21 cellular contexts compared by ENCODE assay signal in the genomic region with DNA sequence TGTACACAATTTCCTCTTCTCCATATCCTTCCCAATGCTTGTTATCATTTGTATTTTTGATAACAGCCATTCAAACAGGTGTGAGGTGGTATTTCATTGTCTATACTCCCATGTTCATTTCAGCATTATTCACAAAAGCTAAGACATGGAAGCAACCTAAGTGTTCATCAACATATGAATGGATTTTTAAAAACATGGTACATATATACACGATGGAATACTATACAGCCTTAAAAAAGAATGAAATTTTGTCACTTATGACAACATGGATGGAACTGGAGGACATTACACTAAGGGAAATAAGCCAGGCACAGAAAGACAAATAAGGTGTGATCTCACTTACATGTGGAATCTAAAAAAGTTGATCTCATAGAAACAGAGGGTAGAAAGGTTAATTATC.
"Had no signal": no experiment of that assay in that cellular context is flagged by ENCODE, and none has a peak within 500 bp of the region (broad histone marks: within the 10 kb centered on the region; RNA-seq: fewer than 3 reads in every experiment).

No MANE protein-coding gene starts in this region.

- H3K27me3 Mint-ChIP-seq: naive B cell; stimulated activated naive CD8-positive, alpha-beta T cell treated with anti-CD3 and anti-CD28 coated beads, Interleukin-15, Interleukin-2, amounts not matched to agents 100 ng/mL and 50 ng/mL, for 24 hours had no signal

- ATAC-seq: left colon; left ventricle myocardium superior; stimulated activated effector memory CD8-positive, alpha-beta T cell treated with anti-CD3 and anti-CD28 coated beads, Interleukin-12 subunit alpha, Interleukin-12 subunit beta, amount 100 ng/mL, for 72 hours; upper lobe of right lung had no signal

- H3K36me3 Mint-ChIP-seq: naive B cell; stimulated activated effector memory CD8-positive, alpha-beta T cell treated with anti-CD3 and anti-CD28 coated beads, Interleukin-12 subunit alpha, Interleukin-12 subunit beta, amount 100 ng/mL, for 72 hours had no signal

- H3K4me3 ChIP-seq: colonic mucosa, hepatocyte, lung, sigmoid colon, testis, tibial nerve, upper lobe of right lung had no signal

- H3K27me3 ChIP-seq: colonic mucosa, foreskin keratinocyte, hepatocyte, sigmoid colon, testis, tibial nerve, upper lobe of right lung had no signal

- H3K27ac ChIP-seq: colonic mucosa, foreskin keratinocyte, hepatocyte, sigmoid colon, testis, tibial nerve, upper lobe of right lung had no signal

- H3K4me2 ChIP-seq: hepatocyte had no signal

- H3K4me3 Mint-ChIP-seq: nephron progenitor cell; stimulated activated effector memory CD8-positive, alpha-beta T cell treated with anti-CD3 and anti-CD28 coated beads, Interleukin-12 subunit alpha, Interleukin-12 subunit beta, amount 100 ng/mL, for 72 hours; stimulated activated naive CD8-positive, alpha-beta T cell treated with anti-CD3 and anti-CD28 coated beads, Interleukin-15, Interleukin-2, amounts not matched to agents 100 ng/mL and 50 ng/mL, for 24 hours had no signal

- H3K9me3 ChIP-seq: colonic mucosa, sigmoid colon, testis, upper lobe of right lung had no signal

- H3K4me1 ChIP-seq: colonic mucosa, testis, upper lobe of right lung had no signal

- H3K27ac Mint-ChIP-seq: naive B cell; nephron progenitor cell; stimulated activated effector memory CD8-positive, alpha-beta T cell treated with anti-CD3 and anti-CD28 coated beads, Interleukin-12 subunit alpha, Interleukin-12 subunit beta, amount 100 ng/mL, for 72 hours; stimulated activated naive CD8-positive, alpha-beta T cell treated with anti-CD3 and anti-CD28 coated beads, Interleukin-15, Interleukin-2, amounts not matched to agents 100 ng/mL and 50 ng/mL, for 24 hours had no signal

- H3K4me1 Mint-ChIP-seq: naive B cell; nephron progenitor cell; stimulated activated effector memory CD8-positive, alpha-beta T cell treated with anti-CD3 and anti-CD28 coated beads, Interleukin-12 subunit alpha, Interleukin-12 subunit beta, amount 100 ng/mL, for 72 hours had no signal

- H2AFZ ChIP-seq: hepatocyte had no signal

- H3K36me3 ChIP-seq: colonic mucosa, upper lobe of right lung had no signal

- FAIRE-seq: small intestine had no signal

- H3K79me2 ChIP-seq: hepatocyte had no signal

- DNase-seq: colonic mucosa; dermis blood vessel endothelial cell; erythroblast; kidney; left colon; left ventricle myocardium superior; mesendoderm; naive B cell; nephron progenitor cell; sigmoid colon; small intestine; stimulated activated CD4-positive, alpha-beta T cell treated with anti-CD3 and anti-CD28 coated beads, Interleukin-2, amount 100 ng/mL, for 48 hours; stimulated activated CD8-positive, alpha-beta memory T cell treated with anti-CD3 and anti-CD28 coated beads, Interleukin-4, amount 100 ng/mL, for 48 hours; testis; upper lobe of right lung had no signal
